Comparison of ENCODE assay signal across 9 cellular contexts in the genomic region with DNA sequence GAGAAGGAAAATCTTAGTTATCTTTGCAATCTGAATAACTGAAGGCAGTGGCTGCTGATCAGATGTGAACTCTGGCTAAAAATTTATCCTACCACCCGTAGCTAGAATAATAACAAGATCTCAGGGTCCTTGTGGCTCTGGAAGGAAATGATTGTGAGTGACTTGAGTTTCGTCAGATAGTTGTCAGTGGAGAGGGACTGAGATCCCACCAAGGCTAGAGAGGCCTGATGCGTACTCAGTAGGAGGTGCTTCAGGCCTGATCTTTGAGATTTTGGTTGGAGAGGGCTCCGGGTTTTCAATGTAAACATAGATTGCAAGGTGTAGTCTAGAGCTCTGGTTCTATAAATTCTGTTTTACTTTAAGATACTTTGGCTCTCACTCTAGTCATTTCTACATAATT. TPM values are rescaled to one million over a fixed set of nuclear protein-coding genes. Genes with fewer than 3 reads are reported as not detected.
A peak's percentile ranks its signal among the peaks of the same experiment; 100 is the strongest.
DNase-seq lines count a peak whose midpoint lies in the region; ATAC-seq and TF ChIP-seq lines count a peak whose summit lies in the region.
"Had no signal": no experiment of that assay in that cellular context is flagged by ENCODE, and none has a peak within 500 bp of the region (broad histone marks: within the 10 kb centered on the region; RNA-seq: fewer than 3 reads in every experiment).

No MANE protein-coding gene starts in this region.

- H2AFZ ChIP-seq in OCI-LY3 (ENCODE audit: low read depth, low read length): no peak overlapping the region

- H3K4me1 Mint-ChIP-seq in endodermal cell: peaks cover 46% of the 10 kb centered on the region

- H3K4me1 ChIP-seq in OCI-LY3 (ENCODE audit: low read length) (peaks cover 24% of the 10 kb centered on the region), endodermal cell (ENCODE audit: control insufficient read depth, insufficient read depth, low read length) (peaks cover 17% of the 10 kb centered on the region), sigmoid colon (peaks cover 0 to 40% (median 38%) of the 10 kb centered on the region in 4 donors)

- peaks cover 20% of the 10 kb centered on the region for H3K36me3 ChIP-seq in OCI-LY3 (replicated peaks; ENCODE audit: low read depth, low read length)
- peaks cover 9% of the 10 kb centered on the region for H3K36me3 ChIP-seq in endodermal cell (ENCODE audit: control insufficient read depth, insufficient read depth, low read length)
- peaks cover 11 to 24% (median 20%) of the 10 kb centered on the region in 4 donors for H3K36me3 ChIP-seq in sigmoid colon

- TF ChIP-seq CTCF in OCI-LY3 (IDR thresholded peaks at IDR 0.05; ENCODE audit: low read depth, low read length) (no peak), endodermal cell (conservative IDR thresholded peaks at IDR 0.05) (no peak), sigmoid colon (IDR thresholded peaks at IDR 0.05) (no peak), omental fat pad (IDR thresholded peaks at IDR 0.05) (no peak)

- TF ChIP-seq EP300 in sigmoid colon (IDR thresholded peaks at IDR 0.05): no peak

- H3K27me3 ChIP-seq in OCI-LY3 (ENCODE audit: low read depth, low read length) (no peaks in the 10 kb centered on the region), endodermal cell (ENCODE audit: control insufficient read depth, insufficient read depth, low read length, poor library complexity, severe bottlenecking) (no peaks in the 10 kb centered on the region), sigmoid colon (no peaks in the 10 kb centered on the region)

- peak overlapping the region; percentile 67 for H3K4me3 Mint-ChIP-seq in endodermal cell

- no peaks in the 10 kb centered on the region for H3K27me3 Mint-ChIP-seq in endodermal cell (ENCODE audit: insufficient read depth)

- ATAC-seq in GM18868 (IDR thresholded peaks at IDR 0.05; ENCODE audit: unreplicated experiment) (no peak), omental fat pad (ENCODE audit: low FRiP score) (no peak)

- WGBS in endodermal cell (ENCODE audit: insufficient coverage in 1 of 2, insufficient read length in 1 of 2), 2 experiments: 79 to 88% methylated on average over 4 of the region's 4 CpGs
- 44 to 50% methylated on average over 4 of the region's 4 CpGs for WGBS in sigmoid colon, 2 donors

- peaks cover 13% of the 10 kb centered on the region for H3K36me3 Mint-ChIP-seq in endodermal cell (ENCODE audit: low read depth)

- H3K4me2 ChIP-seq in OCI-LY3 (ENCODE audit: low read length): peak overlapping the region; percentile 99

- H3K9me3 ChIP-seq in OCI-LY3 (ENCODE audit: insufficient read depth, low read length) (no peaks in the 10 kb centered on the region), endodermal cell (ENCODE audit: control insufficient read depth, low read length) (no peaks in the 10 kb centered on the region), sigmoid colon (no peaks in the 10 kb centered on the region)

- intact Hi-C loops in sigmoid colon (cut with DNase I): loop anchor here (2.0 to 5.0 kb wide), 2 partner anchors 95 to 136 kb away; a partner anchor contains a TSS

- H3K4me3 ChIP-seq in OCI-LY3 (ENCODE audit: low read length) (peak overlapping the region; percentile 91), endodermal cell (ENCODE audit: low read length) (peak overlapping the region; percentile 76), sigmoid colon (peak overlapping the region in 3 of 4 donors; percentile 77 to 94 (median 90))

- peak; percentile 20 for DNase-seq in G401 (ENCODE audit: low spot score)
- DNase-seq in endodermal cell: no peak
- DNase-seq in sigmoid colon: no peak
- no peak for DNase-seq in NCI-H2081 (lab: John Stamatoyannopoulos, UW)
- no peak for DNase-seq in COR-L47 (lab: John Stamatoyannopoulos, UW)
- DNase-seq in omental fat pad (ENCODE audit: low spot score): no peak
- DNase-seq: NCI-H1436 treated with DMSO at 0.1 percent for 48 hours had no signal

- H3K27ac ChIP-seq in OCI-LY3 (ENCODE audit: low read length) (no peak overlapping the region), endodermal cell (ENCODE audit: low read depth, low read length) (no peak overlapping the region), sigmoid colon (peak overlapping the region; percentile 95 to 98 (median 96))

- peaks cover 24% of the 10 kb centered on the region for H4K20me1 ChIP-seq in OCI-LY3 (ENCODE audit: insufficient read depth, low read length)

- H3K9ac ChIP-seq in OCI-LY3 (ENCODE audit: low read length): peak overlapping the region; percentile 84
- no peak overlapping the region for H3K9ac ChIP-seq in endodermal cell (ENCODE audit: extremely low read depth, low read length, poor library complexity, severe bottlenecking)

- no peak overlapping the region for H3K27ac Mint-ChIP-seq in endodermal cell

- TF ChIP-seq POLR2A in sigmoid colon (IDR thresholded peaks at IDR 0.05): no peak

- H3K79me2 ChIP-seq in OCI-LY3 (ENCODE audit: low read length): peaks cover 38% of the 10 kb centered on the region

- in situ Hi-C loops in G401 (cut with HindIII; ENCODE audit: low sequenced_read_pairs): no loop called here

- H3K9me3 Mint-ChIP-seq in endodermal cell: no peaks in the 10 kb centered on the region

RNA-seq across cellular contexts. Expression of a gene that starts 1.4 kb away (rescaled TPM):
- total RNA-seq in G401 (2014; rRNA removed; shearing (Covaris generic)): 12.9 and 13.4 TPM in 2 replicates
- total RNA-seq in endodermal cell: 10 to 100 TPM; 30.2 to 36.0 TPM
- 35.6 TPM for polyA plus RNA-seq in endodermal cell (2013, experiment 1 of 2)
- polyA plus RNA-seq in endodermal cell (2013, experiment 2 of 2): 30.8 TPM
- 10 to 100 TPM; 25.8 to 55.7 (median 33.6) TPM for total RNA-seq in sigmoid colon
- polyA plus RNA-seq in sigmoid colon: 10 to 100 TPM; 18.6 to 32.5 (median 19.2) TPM
- 10 to 100 TPM; 32.8 to 74.7 (median 35.3) TPM for total RNA-seq in omental fat pad

RNA-seq across cellular contexts. Expression of a gene that starts 13.5 kb away (rescaled TPM):
- 13.7 and 14.1 TPM in 2 replicates for total RNA-seq in G401 (2014; rRNA removed; shearing (Covaris generic))
- total RNA-seq in endodermal cell: 10 to 100 TPM; 29.4 to 34.6 TPM
- 19.1 TPM for polyA plus RNA-seq in endodermal cell (2013, experiment 1 of 2)
- polyA plus RNA-seq in endodermal cell (2013, experiment 2 of 2): 17.6 TPM
- total RNA-seq in sigmoid colon: 10 to 100 TPM; 30.3 to 54.5 (median 40.2) TPM
- polyA plus RNA-seq in sigmoid colon: 10 to 100 TPM; 57.3 to 90.1 (median 61.5) TPM
- total RNA-seq in omental fat pad: 100 to 1,000 TPM in 2 of 4 donors, 10 to 100 TPM in 2; 68.6 to 228 (median 100) TPM

RNA-seq across cellular contexts. Expression of a gene that starts 22.7 kb away (rescaled TPM):
- total RNA-seq in G401 (2014; rRNA removed; shearing (Covaris generic)): 27.8 and 41.4 TPM in 2 replicates
- total RNA-seq in endodermal cell (10 to 100 TPM; 42.9 to 45.9 TPM), sigmoid colon (10 to 100 TPM; 30.7 to 54.0 (median 34.9) TPM), omental fat pad (10 to 100 TPM; 44.1 to 70.2 (median 55.4) TPM)
- polyA plus RNA-seq in endodermal cell (2013, experiment 1 of 2): 34.7 TPM
- polyA plus RNA-seq in endodermal cell (2013, experiment 2 of 2): 28.7 TPM
- polyA plus RNA-seq in sigmoid colon: 10 to 100 TPM; 15.6 to 50.9 (median 25.4) TPM

RNA-seq across cellular contexts. Expression of a gene that starts 56.6 kb away (rescaled TPM):
- total RNA-seq in G401 (2014; rRNA removed; shearing (Covaris generic)): 53.2 and 53.4 TPM in 2 replicates
- total RNA-seq in endodermal cell: 10 to 100 TPM; 20.9 to 31.2 TPM
- polyA plus RNA-seq in endodermal cell (2013, experiment 1 of 2): 72.6 TPM
- 69.3 TPM for polyA plus RNA-seq in endodermal cell (2013, experiment 2 of 2)
- 10 to 100 TPM; 31.9 to 44.6 (median 32.3) TPM for total RNA-seq in sigmoid colon
- 10 to 100 TPM; 21.3 to 42.0 (median 21.6) TPM for polyA plus RNA-seq in sigmoid colon
- 10 to 100 TPM; 12.1 to 27.6 (median 14.2) TPM for total RNA-seq in omental fat pad

Comparison
In these comparisons a context has a peak if more than half of its experiments do, and no peak if none do; other contexts are left out.
1. H3K27ac ChIP-seq: peak in sigmoid colon (4 of 4); none in OCI-LY3 (single experiment) and endodermal cell (single experiment).
2. Peak in every context shown above with its lines, with median percentiles within 50 percentile points of each other: H3K4me3 ChIP-seq.